ENCODE assay signal across 1 cellular context in genomic region chr6:149065658-149066556, GRCh38.
A peak's percentile ranks its signal among the peaks of the same experiment; 100 is the strongest.
TF ChIP-seq lines count a peak whose summit lies in the region.

No MANE protein-coding gene starts in this region.

TF ChIP-seq in GM12878, 131 proteins besides CTCF, POLR2A, EP300 and RAD21 (continued from another document and continues in another):
- peak; percentile 90 for TF ChIP-seq SKIL (IDR thresholded peaks at IDR 0.05; ENCODE audit: low read depth, poor library complexity, severe bottlenecking)
- TF ChIP-seq SREBF2 (IDR thresholded peaks at IDR 0.05; ENCODE audit: low read length): no peak
- TF ChIP-seq SP1 (IDR thresholded peaks at IDR 0.05; ENCODE audit: low read depth, low read length): peak; percentile 37
- TF ChIP-seq USF1 (IDR thresholded peaks at IDR 0.05; ENCODE audit: borderline replicate concordance, extremely low read length, insufficient read depth, low read depth, low read length): no peak
- TF ChIP-seq, protein P1, sequence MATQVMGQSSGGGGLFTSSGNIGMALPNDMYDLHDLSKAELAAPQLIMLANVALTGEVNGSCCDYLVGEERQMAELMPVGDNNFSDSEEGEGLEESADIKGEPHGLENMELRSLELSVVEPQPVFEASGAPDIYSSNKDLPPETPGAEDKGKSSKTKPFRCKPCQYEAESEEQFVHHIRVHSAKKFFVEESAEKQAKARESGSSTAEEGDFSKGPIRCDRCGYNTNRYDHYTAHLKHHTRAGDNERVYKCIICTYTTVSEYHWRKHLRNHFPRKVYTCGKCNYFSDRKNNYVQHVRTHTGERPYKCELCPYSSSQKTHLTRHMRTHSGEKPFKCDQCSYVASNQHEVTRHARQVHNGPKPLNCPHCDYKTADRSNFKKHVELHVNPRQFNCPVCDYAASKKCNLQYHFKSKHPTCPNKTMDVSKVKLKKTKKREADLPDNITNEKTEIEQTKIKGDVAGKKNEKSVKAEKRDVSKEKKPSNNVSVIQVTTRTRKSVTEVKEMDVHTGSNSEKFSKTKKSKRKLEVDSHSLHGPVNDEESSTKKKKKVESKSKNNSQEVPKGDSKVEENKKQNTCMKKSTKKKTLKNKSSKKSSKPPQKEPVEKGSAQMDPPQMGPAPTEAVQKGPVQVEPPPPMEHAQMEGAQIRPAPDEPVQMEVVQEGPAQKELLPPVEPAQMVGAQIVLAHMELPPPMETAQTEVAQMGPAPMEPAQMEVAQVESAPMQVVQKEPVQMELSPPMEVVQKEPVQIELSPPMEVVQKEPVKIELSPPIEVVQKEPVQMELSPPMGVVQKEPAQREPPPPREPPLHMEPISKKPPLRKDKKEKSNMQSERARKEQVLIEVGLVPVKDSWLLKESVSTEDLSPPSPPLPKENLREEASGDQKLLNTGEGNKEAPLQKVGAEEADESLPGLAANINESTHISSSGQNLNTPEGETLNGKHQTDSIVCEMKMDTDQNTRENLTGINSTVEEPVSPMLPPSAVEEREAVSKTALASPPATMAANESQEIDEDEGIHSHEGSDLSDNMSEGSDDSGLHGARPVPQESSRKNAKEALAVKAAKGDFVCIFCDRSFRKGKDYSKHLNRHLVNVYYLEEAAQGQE (IDR thresholded peaks at IDR 0.05; ENCODE audit: low read depth, low read length): no peak
- TF ChIP-seq CREM (IDR thresholded peaks at IDR 0.05; ENCODE audit: low read depth): peak; percentile 89
- TF ChIP-seq CHD4 (IDR thresholded peaks at IDR 0.05): no peak
- TF ChIP-seq, protein P2, sequence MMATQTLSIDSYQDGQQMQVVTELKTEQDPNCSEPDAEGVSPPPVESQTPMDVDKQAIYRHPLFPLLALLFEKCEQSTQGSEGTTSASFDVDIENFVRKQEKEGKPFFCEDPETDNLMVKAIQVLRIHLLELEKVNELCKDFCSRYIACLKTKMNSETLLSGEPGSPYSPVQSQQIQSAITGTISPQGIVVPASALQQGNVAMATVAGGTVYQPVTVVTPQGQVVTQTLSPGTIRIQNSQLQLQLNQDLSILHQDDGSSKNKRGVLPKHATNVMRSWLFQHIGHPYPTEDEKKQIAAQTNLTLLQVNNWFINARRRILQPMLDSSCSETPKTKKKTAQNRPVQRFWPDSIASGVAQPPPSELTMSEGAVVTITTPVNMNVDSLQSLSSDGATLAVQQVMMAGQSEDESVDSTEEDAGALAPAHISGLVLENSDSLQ (IDR thresholded peaks at IDR 0.05): peak; percentile 72
- TF ChIP-seq, protein P3, sequence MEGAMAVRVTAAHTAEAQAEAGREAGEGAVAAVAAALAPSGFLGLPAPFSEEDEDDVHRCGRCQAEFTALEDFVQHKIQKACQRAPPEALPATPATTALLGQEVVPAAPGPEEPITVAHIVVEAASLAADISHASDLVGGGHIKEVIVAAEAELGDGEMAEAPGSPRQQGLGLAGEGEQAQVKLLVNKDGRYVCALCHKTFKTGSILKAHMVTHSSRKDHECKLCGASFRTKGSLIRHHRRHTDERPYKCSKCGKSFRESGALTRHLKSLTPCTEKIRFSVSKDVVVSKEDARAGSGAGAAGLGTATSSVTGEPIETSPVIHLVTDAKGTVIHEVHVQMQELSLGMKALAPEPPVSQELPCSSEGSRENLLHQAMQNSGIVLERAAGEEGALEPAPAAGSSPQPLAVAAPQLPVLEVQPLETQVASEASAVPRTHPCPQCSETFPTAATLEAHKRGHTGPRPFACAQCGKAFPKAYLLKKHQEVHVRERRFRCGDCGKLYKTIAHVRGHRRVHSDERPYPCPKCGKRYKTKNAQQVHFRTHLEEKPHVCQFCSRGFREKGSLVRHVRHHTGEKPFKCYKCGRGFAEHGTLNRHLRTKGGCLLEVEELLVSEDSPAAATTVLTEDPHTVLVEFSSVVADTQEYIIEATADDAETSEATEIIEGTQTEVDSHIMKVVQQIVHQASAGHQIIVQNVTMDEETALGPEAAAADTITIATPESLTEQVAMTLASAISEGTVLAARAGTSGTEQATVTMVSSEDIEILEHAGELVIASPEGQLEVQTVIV (IDR thresholded peaks at IDR 0.05; ENCODE audit: borderline replicate concordance, partially characterized antibody): peak; percentile 86
- peak; percentile 85 for TF ChIP-seq EED (IDR thresholded peaks at IDR 0.05; ENCODE audit: low read depth)
- no peak for TF ChIP-seq SRF (IDR thresholded peaks at IDR 0.05; ENCODE audit: low read depth in 2 of 2, low read length in 2 of 2)
- no peak for TF ChIP-seq CEBPZ (IDR thresholded peaks at IDR 0.05; ENCODE audit: low read depth, low read length)
- peak; percentile 83 for TF ChIP-seq TBL1XR1 (IDR thresholded peaks at IDR 0.05; ENCODE audit: low read depth, low read length)
- TF ChIP-seq CBX3 (IDR thresholded peaks at IDR 0.05; ENCODE audit: borderline replicate concordance, low read depth): no peak
- TF ChIP-seq TARDBP (IDR thresholded peaks at IDR 0.05; ENCODE audit: borderline replicate concordance): no peak
- peak; percentile 23; the same call in 1 of the 2 replicates for TF ChIP-seq BMI1 (IDR thresholded peaks at IDR 0.05; ENCODE audit: borderline replicate concordance)
- no peak for TF ChIP-seq HDAC2 (IDR thresholded peaks at IDR 0.05)
- peak; percentile 26; the same call in 1 of the 2 replicates for TF ChIP-seq MAX (IDR thresholded peaks at IDR 0.05; ENCODE audit: low read depth, low read length)
- TF ChIP-seq SMC3 (IDR thresholded peaks at IDR 0.05; ENCODE audit: borderline replicate concordance, low read length): peak; percentile 13; the same call in 1 of the 2 replicates
- TF ChIP-seq ATF7 (IDR thresholded peaks at IDR 0.05; ENCODE audit: low read depth): peak; percentile 96
- TF ChIP-seq BCLAF1 (IDR thresholded peaks at IDR 0.05): no peak
- TF ChIP-seq IKZF1 (conservative IDR thresholded peaks at IDR 0.05): peak; percentile 95
- TF ChIP-seq, protein P4, sequence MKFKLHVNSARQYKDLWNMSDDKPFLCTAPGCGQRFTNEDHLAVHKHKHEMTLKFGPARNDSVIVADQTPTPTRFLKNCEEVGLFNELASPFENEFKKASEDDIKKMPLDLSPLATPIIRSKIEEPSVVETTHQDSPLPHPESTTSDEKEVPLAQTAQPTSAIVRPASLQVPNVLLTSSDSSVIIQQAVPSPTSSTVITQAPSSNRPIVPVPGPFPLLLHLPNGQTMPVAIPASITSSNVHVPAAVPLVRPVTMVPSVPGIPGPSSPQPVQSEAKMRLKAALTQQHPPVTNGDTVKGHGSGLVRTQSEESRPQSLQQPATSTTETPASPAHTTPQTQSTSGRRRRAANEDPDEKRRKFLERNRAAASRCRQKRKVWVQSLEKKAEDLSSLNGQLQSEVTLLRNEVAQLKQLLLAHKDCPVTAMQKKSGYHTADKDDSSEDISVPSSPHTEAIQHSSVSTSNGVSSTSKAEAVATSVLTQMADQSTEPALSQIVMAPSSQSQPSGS (IDR thresholded peaks at IDR 0.05; ENCODE audit: low read length): peak; percentile 87
- TF ChIP-seq, protein P5, sequence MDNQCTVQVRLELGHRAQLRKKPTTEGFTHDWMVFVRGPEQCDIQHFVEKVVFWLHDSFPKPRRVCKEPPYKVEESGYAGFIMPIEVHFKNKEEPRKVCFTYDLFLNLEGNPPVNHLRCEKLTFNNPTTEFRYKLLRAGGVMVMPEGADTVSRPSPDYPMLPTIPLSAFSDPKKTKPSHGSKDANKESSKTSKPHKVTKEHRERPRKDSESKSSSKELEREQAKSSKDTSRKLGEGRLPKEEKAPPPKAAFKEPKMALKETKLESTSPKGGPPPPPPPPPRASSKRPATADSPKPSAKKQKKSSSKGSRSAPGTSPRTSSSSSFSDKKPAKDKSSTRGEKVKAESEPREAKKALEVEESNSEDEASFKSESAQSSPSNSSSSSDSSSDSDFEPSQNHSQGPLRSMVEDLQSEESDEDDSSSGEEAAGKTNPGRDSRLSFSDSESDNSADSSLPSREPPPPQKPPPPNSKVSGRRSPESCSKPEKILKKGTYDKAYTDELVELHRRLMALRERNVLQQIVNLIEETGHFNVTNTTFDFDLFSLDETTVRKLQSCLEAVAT (IDR thresholded peaks at IDR 0.05): peak; percentile 95
- TF ChIP-seq USF2 (IDR thresholded peaks at IDR 0.05; ENCODE audit: borderline replicate concordance, low read depth, low read length): no peak
- TF ChIP-seq POLR2AphosphoS5 (IDR thresholded peaks at IDR 0.05; ENCODE audit: low read length): peak; percentile 65; the same call in 1 of the 2 replicates
- no peak for TF ChIP-seq SREBF1 (IDR thresholded peaks at IDR 0.05; ENCODE audit: low read length)
- no peak; the same call in 1 of the 2 replicates for TF ChIP-seq NKRF (conservative IDR thresholded peaks at IDR 0.05)
- TF ChIP-seq POLR2AphosphoS2 (IDR thresholded peaks at IDR 0.05; ENCODE audit: low read depth, low read length): peak; percentile 74
- TF ChIP-seq CBFB (IDR thresholded peaks at IDR 0.05; ENCODE audit: low read depth): no peak
